Comparison of ENCODE assay signal across 17 cellular contexts in the genomic region with DNA sequence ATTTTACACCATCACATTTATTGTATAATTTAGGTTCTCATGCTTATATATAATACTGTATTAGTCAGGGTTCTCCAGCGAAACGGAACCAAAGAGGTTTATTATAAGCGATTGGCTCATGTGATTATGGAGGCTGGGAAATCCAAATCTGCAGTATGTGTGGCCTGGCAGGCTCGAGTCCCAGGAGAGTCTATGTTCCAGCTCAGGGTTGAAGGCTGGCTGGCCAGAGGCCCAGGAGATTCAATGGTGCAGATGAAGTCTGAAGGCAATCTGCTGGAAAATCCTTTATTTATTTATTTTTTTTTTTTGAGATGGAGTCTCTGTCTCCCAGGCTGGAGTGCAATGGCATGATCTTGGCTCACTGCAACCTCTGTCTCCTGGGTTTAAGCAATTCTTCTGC.
"Had no signal": no experiment of that assay in that cellular context is flagged by ENCODE, and none has a peak within 500 bp of the region (broad histone marks: within the 10 kb centered on the region; RNA-seq: fewer than 3 reads in every experiment).

No MANE protein-coding gene starts in this region.

- H3K27ac ChIP-seq: esophagus squamous epithelium, gastrocnemius medialis, suprapubic skin, thyroid gland, upper lobe of left lung, uterus had no signal

- H3K4me3 ChIP-seq: esophagus squamous epithelium, gastrocnemius medialis, smooth muscle cell, suprapubic skin, thyroid gland, upper lobe of left lung, uterus had no signal

- H3K4me1 Mint-ChIP-seq: naive thymus-derived CD8-positive, alpha-beta T cell had no signal

- H3K36me3 ChIP-seq: esophagus squamous epithelium, gastrocnemius medialis, suprapubic skin, thyroid gland, upper lobe of left lung, uterus had no signal

- H3K9me3 ChIP-seq: gastrocnemius medialis, suprapubic skin, thyroid gland, uterus had no signal

- H3K27me3 Mint-ChIP-seq: dendritic cell treated with granulocyte-macrophage colony-stimulating factor and Interleukin-4, amounts not matched to agents 40 ng/mL and 50 ng/mL, for 4 days; effector memory CD8-positive, alpha-beta T cell had no signal

- H3K27ac Mint-ChIP-seq: dendritic cell treated with granulocyte-macrophage colony-stimulating factor and Interleukin-4, amounts not matched to agents 40 ng/mL and 50 ng/mL, for 4 days; effector memory CD8-positive, alpha-beta T cell; naive thymus-derived CD8-positive, alpha-beta T cell had no signal

- ATAC-seq: effector memory CD8-positive, alpha-beta T cell; gastrocnemius medialis; left cardiac atrium; naive thymus-derived CD8-positive, alpha-beta T cell; right cardiac atrium; stimulated activated naive CD8-positive, alpha-beta T cell treated with anti-CD3 and anti-CD28 coated beads, Interleukin-15, Interleukin-2, amounts not matched to agents 100 U/mL and 50 U/mL, for 24 hours had no signal

- H3K36me3 Mint-ChIP-seq: naive thymus-derived CD8-positive, alpha-beta T cell had no signal

- H3K27me3 ChIP-seq: esophagus squamous epithelium, gastrocnemius medialis, suprapubic skin, thyroid gland, upper lobe of left lung, uterus had no signal

- DNase-seq: effector memory CD8-positive, alpha-beta T cell; esophagus squamous epithelium; gastrocnemius medialis; kidney; left cardiac atrium; naive thymus-derived CD8-positive, alpha-beta T cell; posterior cingulate gyrus; right cardiac atrium; stimulated activated CD4-positive, alpha-beta T cell treated with anti-CD3 and anti-CD28 coated beads, Interleukin-2, amount 100 ng/mL, for 48 hours; stimulated activated naive CD8-positive, alpha-beta T cell treated with anti-CD3 and anti-CD28 coated beads, Interleukin-15, Interleukin-2, amounts not matched to agents 100 U/mL and 50 U/mL, for 24 hours; thyroid gland; upper lobe of left lung; uterus had no signal

- H3K4me1 ChIP-seq: esophagus squamous epithelium, gastrocnemius medialis, suprapubic skin, thyroid gland, upper lobe of left lung, uterus had no signal

- H3K4me3 Mint-ChIP-seq: dendritic cell treated with granulocyte-macrophage colony-stimulating factor and Interleukin-4, amounts not matched to agents 40 ng/mL and 50 ng/mL, for 4 days; effector memory CD8-positive, alpha-beta T cell; naive thymus-derived CD8-positive, alpha-beta T cell; neural crest cell had no signal
